8 cellular contexts compared by ENCODE assay signal in the genomic region with DNA sequence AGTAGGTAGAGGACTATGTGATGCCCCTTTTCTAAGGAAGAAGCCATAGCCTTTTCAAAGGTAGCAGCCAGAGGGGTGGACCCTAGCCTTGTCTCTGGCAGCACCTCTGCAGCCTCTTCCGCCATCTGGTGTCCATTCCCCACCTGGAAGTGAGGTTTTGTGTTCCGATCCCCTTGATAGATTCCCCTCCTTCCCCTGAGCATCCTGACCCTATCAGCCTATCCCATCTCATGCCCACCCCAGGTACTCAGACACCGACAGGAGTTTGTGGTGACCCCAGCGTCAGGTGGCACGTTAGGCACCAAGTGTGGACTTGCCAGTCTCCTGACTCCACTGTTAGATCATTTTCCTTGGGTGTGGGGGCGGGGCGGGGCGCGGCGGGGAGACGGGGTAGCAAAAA. TPM values are rescaled to one million over a fixed set of nuclear protein-coding genes. Genes with fewer than 3 reads are reported as not detected.
DNase-seq lines count a peak whose midpoint lies in the region; ATAC-seq and TF ChIP-seq lines count a peak whose summit lies in the region.

No MANE protein-coding gene starts in this region.

- H3K36me3 ChIP-seq in right lobe of liver (no peaks in the 10 kb centered on the region), urinary bladder (ENCODE audit: insufficient read depth) (no peaks in the 10 kb centered on the region)

- WGBS in right lobe of liver (ENCODE audit: insufficient coverage, low coverage, low lambda C conversion rate, missing lambda C conversion rate): 3% methylated on average over 10 of the region's 11 CpGs
- 5% methylated on average over 11 of the region's 11 CpGs for WGBS in urinary bladder

- H3K36me3 Mint-ChIP-seq in activated CD8-positive, alpha-beta memory T cell treated with anti-CD3 and anti-CD28 coated beads, Interleukin-2, amount 10 ng/mL, durations not matched to agents 7 days and 5 days: peaks cover 15% of the 10 kb centered on the region

- in situ Hi-C loops in astrocyte of the spinal cord (cut with HindIII; ENCODE audit: low sequenced_read_pairs): no loop called here

- H3K27ac Mint-ChIP-seq in activated CD8-positive, alpha-beta memory T cell treated with anti-CD3 and anti-CD28 coated beads, Interleukin-2, amount 10 ng/mL, durations not matched to agents 7 days and 5 days: peak overlapping the region; percentile 98

- H3K4me1 Mint-ChIP-seq in activated CD8-positive, alpha-beta memory T cell treated with anti-CD3 and anti-CD28 coated beads, Interleukin-2, amount 10 ng/mL, durations not matched to agents 7 days and 5 days: peaks cover 52% of the 10 kb centered on the region

- intact Hi-C loops in right lobe of liver (cut with DNase I): loop anchor here in 1 of 2 donors (5.0 kb wide), 1 partner anchor 35 kb away; no protein-coding TSS in a partner anchor

- no peak for DNase-seq in activated CD8-positive, alpha-beta memory T cell treated with anti-CD3 and anti-CD28 coated beads, Interleukin-2, amount 10 ng/mL, durations not matched to agents 7 days and 5 days
- no peak for DNase-seq in activated CD8-positive, alpha-beta memory T cell treated with anti-CD3 and anti-CD28 coated beads for 24 hours
- DNase-seq in NCI-H2196 (lab: John Stamatoyannopoulos, UW; ENCODE audit: unreplicated experiment): peak; percentile 73
- DNase-seq in astrocyte of the spinal cord (ENCODE audit: low read depth, low spot score): peak; percentile 54
- peak in 1 of 3 donors; percentile 42 for DNase-seq in right lobe of liver
- no peak for DNase-seq in stimulated activated CD8-positive, alpha-beta memory T cell treated with anti-CD3 and anti-CD28 coated beads, Interleukin-4, amount 100 ng/mL, for 48 hours

- H3K27me3 ChIP-seq in right lobe of liver: no peaks in the 10 kb centered on the region

- no peak for ATAC-seq in activated CD8-positive, alpha-beta memory T cell treated with anti-CD3 and anti-CD28 coated beads, Interleukin-2, amount 10 ng/mL, durations not matched to agents 7 days and 5 days
- ATAC-seq in right lobe of liver: no peak
- ATAC-seq in GM18517 (IDR thresholded peaks at IDR 0.05; ENCODE audit: unreplicated experiment): no peak

- H3K4me1 ChIP-seq in right lobe of liver (peaks cover 0 to 55% (median 20%) of the 10 kb centered on the region in 4 donors), urinary bladder (ENCODE audit: insufficient read depth) (no peaks in the 10 kb centered on the region)

- CTCF ChIA-PET in activated CD8-positive, alpha-beta memory T cell treated with anti-CD3 and anti-CD28 coated beads, Interleukin-2, amount 10 ng/mL, durations not matched to agents 7 days and 5 days (lab: Charles Lee): interaction anchor here (0.7 to 16.3 kb wide), 10 partner anchors 12 to 288 kb away, joined by 3 to 388 read pairs (median 5); partner anchors contain the start of genes KCNK7, LTBP3 and PCNX3

- peak overlapping the region; percentile 100 for H3K4me3 Mint-ChIP-seq in activated CD8-positive, alpha-beta memory T cell treated with anti-CD3 and anti-CD28 coated beads, Interleukin-2, amount 10 ng/mL, durations not matched to agents 7 days and 5 days

- H3K9me3 Mint-ChIP-seq in activated CD8-positive, alpha-beta memory T cell treated with anti-CD3 and anti-CD28 coated beads, Interleukin-2, amount 10 ng/mL, durations not matched to agents 7 days and 5 days (ENCODE audit: low read depth): no peaks in the 10 kb centered on the region

- H3K27ac ChIP-seq in right lobe of liver: peak overlapping the region; percentile 25 to 68 (median 67)
- no peak overlapping the region for H3K27ac ChIP-seq in urinary bladder (ENCODE audit: low read depth)

- no peaks in the 10 kb centered on the region for H3K27me3 Mint-ChIP-seq in activated CD8-positive, alpha-beta memory T cell treated with anti-CD3 and anti-CD28 coated beads, Interleukin-2, amount 10 ng/mL, durations not matched to agents 7 days and 5 days

- H3K4me3 ChIP-seq in astrocyte of the spinal cord (ENCODE audit: low read depth, low read length) (peak overlapping the region; percentile 69), right lobe of liver (peak overlapping the region; percentile 53 to 70 (median 55)), urinary bladder (ENCODE audit: low read depth, low read length) (peak overlapping the region; percentile 81)

- no peaks in the 10 kb centered on the region for H3K9me3 ChIP-seq in right lobe of liver

- no peak for TF ChIP-seq POLR2A in right lobe of liver (IDR thresholded peaks at IDR 0.05)

- TF ChIP-seq CTCF in astrocyte of the spinal cord (IDR thresholded peaks at IDR 0.05; ENCODE audit: low read depth, low read length) (peak; percentile 53), right lobe of liver (IDR thresholded peaks at IDR 0.05) (peak in 3 of 4 donors; percentile 32 to 33 (median 32))

RNA-seq across cellular contexts. Expression of gene FAM89B, which starts 0.4 kb away (rescaled TPM):
- 10 to 100 TPM; 36.6 to 54.2 TPM for total RNA-seq in activated CD8-positive, alpha-beta memory T cell treated with anti-CD3 and anti-CD28 coated beads, Interleukin-2, amount 10 ng/mL, durations not matched to agents 7 days and 5 days
- total RNA-seq in right lobe of liver (10 to 100 TPM; 12.8 to 20.6 (median 14.6) TPM), urinary bladder (10.9 TPM)
- polyA plus RNA-seq in urinary bladder: 82.7 TPM

RNA-seq across cellular contexts. Expression of gene ZNRD2, which starts 1.7 kb away (rescaled TPM):
- total RNA-seq in activated CD8-positive, alpha-beta memory T cell treated with anti-CD3 and anti-CD28 coated beads, Interleukin-2, amount 10 ng/mL, durations not matched to agents 7 days and 5 days: 10 to 100 TPM; 42.1 to 45.5 TPM
- total RNA-seq in right lobe of liver: 10 to 100 TPM; 11.6 to 43.2 (median 16.5) TPM
- total RNA-seq in urinary bladder: 14.6 TPM
- polyA plus RNA-seq in urinary bladder: 94.9 TPM

RNA-seq across cellular contexts. Expression of gene EHBP1L1, which starts 3.9 kb away (rescaled TPM):
- total RNA-seq in activated CD8-positive, alpha-beta memory T cell treated with anti-CD3 and anti-CD28 coated beads, Interleukin-2, amount 10 ng/mL, durations not matched to agents 7 days and 5 days: 100 to 1,000 TPM; 138 to 140 TPM
- total RNA-seq in right lobe of liver (10 to 100 TPM; 10.0 to 29.9 (median 13.7) TPM), urinary bladder (45.9 TPM)
- polyA plus RNA-seq in urinary bladder: 178 TPM

RNA-seq across cellular contexts. Expression of gene LTBP3, which starts 13.8 kb away (rescaled TPM):
- 10 to 100 TPM; 46.2 to 46.8 TPM for total RNA-seq in activated CD8-positive, alpha-beta memory T cell treated with anti-CD3 and anti-CD28 coated beads, Interleukin-2, amount 10 ng/mL, durations not matched to agents 7 days and 5 days
- total RNA-seq in right lobe of liver: 10 to 100 TPM; 26.6 to 94.1 (median 46.8) TPM
- 58.5 TPM for total RNA-seq in urinary bladder
- 145 TPM for polyA plus RNA-seq in urinary bladder

RNA-seq across cellular contexts. Expression of gene KCNK7, which starts 23.7 kb away (rescaled TPM):
- total RNA-seq in activated CD8-positive, alpha-beta memory T cell treated with anti-CD3 and anti-CD28 coated beads, Interleukin-2, amount 10 ng/mL, durations not matched to agents 7 days and 5 days: 1 to 10 TPM in 1 of 2 experiments, under 1 TPM in 1; 0.80 to 1.1 TPM
- under 1 TPM in 1 of 6 experiments, not detected in 5; 0.31 TPM for total RNA-seq in right lobe of liver
- total RNA-seq in urinary bladder: 0.63 TPM
- polyA plus RNA-seq in urinary bladder: 1.2 TPM

Comparison
In these comparisons a context has a peak if more than half of its experiments do, and no peak if none do; other contexts are left out.
1. DNase-seq: peak in NCI-H2196 (single experiment) and astrocyte of the spinal cord (single experiment); none in activated CD8-positive, alpha-beta memory T cell treated with anti-CD3 and anti-CD28 coated beads, Interleukin-2, amount 10 ng/mL, durations not matched to agents 7 days and 5 days (single experiment), activated CD8-positive, alpha-beta memory T cell treated with anti-CD3 and anti-CD28 coated beads for 24 hours (single experiment) and stimulated activated CD8-positive, alpha-beta memory T cell treated with anti-CD3 and anti-CD28 coated beads, Interleukin-4, amount 100 ng/mL, for 48 hours (single experiment).
2. Peak in every context shown above with its lines, with median percentiles within 50 percentile points of each other: H3K4me3 ChIP-seq.